25 cellular contexts compared by ENCODE assay signal in the genomic region with DNA sequence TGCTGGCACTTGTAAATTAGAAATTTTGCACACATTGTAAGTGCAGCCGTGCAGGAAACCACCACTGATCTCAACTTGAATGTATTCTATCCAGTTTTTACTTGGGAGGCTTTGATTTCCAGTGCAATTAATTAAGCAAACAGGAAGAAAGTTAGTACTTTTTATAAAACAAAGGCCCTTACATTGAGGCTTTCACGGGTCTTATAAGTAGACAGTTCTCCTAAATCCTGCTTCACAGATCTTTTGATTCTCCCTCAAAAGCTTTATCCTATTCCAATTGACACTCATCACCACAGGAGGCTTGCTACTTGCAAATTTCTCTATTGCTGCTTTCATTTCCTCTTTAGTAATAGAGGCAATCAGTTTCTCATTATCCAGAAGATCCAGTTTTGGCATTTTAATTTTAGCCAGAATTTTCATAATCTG.
DNase-seq lines count a peak whose midpoint lies in the region; ATAC-seq, FAIRE-seq and TF ChIP-seq lines count a peak whose summit lies in the region.
"Had no signal": no experiment of that assay in that cellular context is flagged by ENCODE, and none has a peak within 500 bp of the region (broad histone marks: within the 10 kb centered on the region; RNA-seq: fewer than 3 reads in every experiment).

No MANE protein-coding gene starts in this region.

- no peaks in the 10 kb centered on the region for H3K9me3 Mint-ChIP-seq in activated CD8-positive, alpha-beta T cell treated with anti-CD3 and anti-CD28 coated beads, Interleukin-2, amount 10 ng/mL, durations not matched to agents 7 days and 5 days (ENCODE audit: insufficient read depth)
- H3K9me3 Mint-ChIP-seq in WTC11: peaks cover 17% of the 10 kb centered on the region
- H3K9me3 Mint-ChIP-seq: activated CD8-positive, alpha-beta T cell treated with anti-CD3 and anti-CD28 coated beads for 36 hours; activated naive CD8-positive, alpha-beta T cell treated with anti-CD3 and anti-CD28 coated beads for 36 hours had no signal

- H3K36me3 Mint-ChIP-seq in activated CD8-positive, alpha-beta T cell treated with anti-CD3 and anti-CD28 coated beads, Interleukin-2, amount 10 ng/mL, durations not matched to agents 7 days and 5 days (ENCODE audit: low read depth): no peaks in the 10 kb centered on the region
- no peaks in the 10 kb centered on the region for H3K36me3 Mint-ChIP-seq in WTC11
- H3K36me3 Mint-ChIP-seq: activated naive CD8-positive, alpha-beta T cell treated with anti-CD3 and anti-CD28 coated beads for 36 hours; memory B cell; naive thymus-derived CD8-positive, alpha-beta T cell had no signal

- ATAC-seq in GM19043 (IDR thresholded peaks at IDR 0.05; ENCODE audit: low read depth, unreplicated experiment): peak; percentile 67
- ATAC-seq in HG02678 (IDR thresholded peaks at IDR 0.05; ENCODE audit: unreplicated experiment): peak; percentile 47
- peak; percentile 39 for ATAC-seq in HG03442 (IDR thresholded peaks at IDR 0.05; ENCODE audit: unreplicated experiment)
- no peak for ATAC-seq in activated CD8-positive, alpha-beta T cell treated with anti-CD3 and anti-CD28 coated beads, Interleukin-2, amount 10 ng/mL, durations not matched to agents 7 days and 5 days
- ATAC-seq in WTC11: no peak
- ATAC-seq: A549; activated CD8-positive, alpha-beta T cell treated with anti-CD3 and anti-CD28 coated beads for 36 hours; activated T-cell treated with anti-CD3 and anti-CD28 coated beads, Interleukin-2, amount 50 U/mL, for 72 hours; naive thymus-derived CD8-positive, alpha-beta T cell; T-helper 17 cell; upper lobe of right lung had no signal

- DNase-seq in GM12891 (ENCODE audit: insufficient read length, low spot score): no peak
- DNase-seq in activated CD8-positive, alpha-beta T cell treated with anti-CD3 and anti-CD28 coated beads, Interleukin-2, amount 10 ng/mL, durations not matched to agents 7 days and 5 days: no peak
- no peak for DNase-seq in OCI-M2 (lab: John Stamatoyannopoulos, UW; ENCODE audit: unreplicated experiment)
- no peak for DNase-seq in WTC11 (ENCODE audit: low spot score)
- no peak for DNase-seq in NCI-H345 (lab: John Stamatoyannopoulos, UW)
- DNase-seq: activated CD8-positive, alpha-beta T cell treated with anti-CD3 and anti-CD28 coated beads for 36 hours; activated naive CD8-positive, alpha-beta T cell treated with anti-CD3 and anti-CD28 coated beads for 36 hours; activated T-cell treated with anti-CD3 and anti-CD28 coated beads, Interleukin-2, amount 50 U/mL, for 72 hours; brain microvascular endothelial cell; kidney; MG63; naive thymus-derived CD8-positive, alpha-beta T cell; NCI-H1930; OCI-M1; stimulated activated CD4-positive, alpha-beta T cell treated with anti-CD3 and anti-CD28 coated beads, Interleukin-1b, Interleukin-23, amount 100 ng/mL, for 48 hours; T-helper 17 cell; upper lobe of right lung; WERI-Rb-1 had no signal

- no peak overlapping the region for H3K4me3 Mint-ChIP-seq in activated CD8-positive, alpha-beta T cell treated with anti-CD3 and anti-CD28 coated beads, Interleukin-2, amount 10 ng/mL, durations not matched to agents 7 days and 5 days
- H3K4me3 Mint-ChIP-seq in WTC11: no peak overlapping the region
- H3K4me3 Mint-ChIP-seq: activated CD8-positive, alpha-beta T cell treated with anti-CD3 and anti-CD28 coated beads for 36 hours; activated naive CD8-positive, alpha-beta T cell treated with anti-CD3 and anti-CD28 coated beads for 36 hours; activated T-cell treated with anti-CD3 and anti-CD28 coated beads, Interleukin-2, amount 50 U/mL, for 72 hours; memory B cell; naive thymus-derived CD8-positive, alpha-beta T cell; T-helper 17 cell had no signal

- no peaks in the 10 kb centered on the region for H3K27me3 Mint-ChIP-seq in activated CD8-positive, alpha-beta T cell treated with anti-CD3 and anti-CD28 coated beads, Interleukin-2, amount 10 ng/mL, durations not matched to agents 7 days and 5 days (ENCODE audit: low read depth)
- no peaks in the 10 kb centered on the region; the same call in 1 of the 2 replicates for H3K27me3 Mint-ChIP-seq in WTC11 (ENCODE audit: low read depth)

- no peak for TF ChIP-seq CTCF in WTC11 (IDR thresholded peaks at IDR 0.05)

- TF ChIP-seq POLR2A in GM12891 (IDR thresholded peaks at IDR 0.05; ENCODE audit: low read depth, low read length): no peak

- H3K4me1 Mint-ChIP-seq in activated CD8-positive, alpha-beta T cell treated with anti-CD3 and anti-CD28 coated beads, Interleukin-2, amount 10 ng/mL, durations not matched to agents 7 days and 5 days (ENCODE audit: low read depth): no peaks in the 10 kb centered on the region
- peaks cover 20% of the 10 kb centered on the region for H3K4me1 Mint-ChIP-seq in WTC11
- H3K4me1 Mint-ChIP-seq: activated naive CD8-positive, alpha-beta T cell treated with anti-CD3 and anti-CD28 coated beads for 36 hours; memory B cell had no signal

- FAIRE-seq in GM12891 (lab: Jason Lieb, UNC): no peak
- FAIRE-seq: A549, G401.6, H1, kidney had no signal

- POLR2A ChIA-PET in activated CD8-positive, alpha-beta T cell treated with anti-CD3 and anti-CD28 coated beads, Interleukin-2, amount 10 ng/mL, durations not matched to agents 7 days and 5 days (lab: Charles Lee): no interaction called here
- POLR2A ChIA-PET in WTC11 (lab: Charles Lee): no interaction called here

- no peak overlapping the region for H3K27ac Mint-ChIP-seq in activated CD8-positive, alpha-beta T cell treated with anti-CD3 and anti-CD28 coated beads, Interleukin-2, amount 10 ng/mL, durations not matched to agents 7 days and 5 days
- no peak overlapping the region for H3K27ac Mint-ChIP-seq in WTC11
- H3K27ac Mint-ChIP-seq: activated CD8-positive, alpha-beta T cell treated with anti-CD3 and anti-CD28 coated beads for 36 hours; activated naive CD8-positive, alpha-beta T cell treated with anti-CD3 and anti-CD28 coated beads for 36 hours; activated T-cell treated with anti-CD3 and anti-CD28 coated beads, Interleukin-2, amount 50 U/mL, for 72 hours; memory B cell; naive thymus-derived CD8-positive, alpha-beta T cell had no signal

- CTCF ChIA-PET in activated CD8-positive, alpha-beta T cell treated with anti-CD3 and anti-CD28 coated beads, Interleukin-2, amount 10 ng/mL, durations not matched to agents 7 days and 5 days (lab: Charles Lee): no interaction called here
- CTCF ChIA-PET in WTC11 (lab: Charles Lee): no interaction called here

TF ChIP-seq in GM12891, 5 proteins besides CTCF, POLR2A, EP300 and RAD21:
- TF ChIP-seq SPI1 (IDR thresholded peaks at IDR 0.05; ENCODE audit: low read depth, low read length) (peak; percentile 81), PAX5 (IDR thresholded peaks at IDR 0.05; ENCODE audit: insufficient read depth, low read length, severe bottlenecking) (no peak), TAF1 (IDR thresholded peaks at IDR 0.05; ENCODE audit: low read depth, low read length) (no peak), POU2F2 (IDR thresholded peaks at IDR 0.05; ENCODE audit: low read depth, low read length) (no peak), POLR2AphosphoS5 (IDR thresholded peaks at IDR 0.05; ENCODE audit: low read depth, low read length) (no peak)

TF ChIP-seq in WTC11, 78 proteins besides CTCF, POLR2A, EP300 and RAD21:
- no peak for TF ChIP-seq NR3C1 (CRISPR knock-in tag; conservative IDR thresholded peaks at IDR 0.05; ENCODE audit: low read depth)
- TF ChIP-seq ETV6 (CRISPR knock-in tag; IDR thresholded peaks at IDR 0.05): no peak
- no peak for TF ChIP-seq ZNF263 (CRISPR knock-in tag; IDR thresholded peaks at IDR 0.05; ENCODE audit: low read depth)
- no peak for TF ChIP-seq ZNF281 (CRISPR knock-in tag; IDR thresholded peaks at IDR 0.05)
- no peak for TF ChIP-seq USF1 (CRISPR knock-in tag; IDR thresholded peaks at IDR 0.05)
- TF ChIP-seq KAT7 (CRISPR knock-in tag; IDR thresholded peaks at IDR 0.05; ENCODE audit: borderline replicate concordance): no peak
- TF ChIP-seq CBFB (CRISPR knock-in tag; IDR thresholded peaks at IDR 0.05; ENCODE audit: low read depth): no peak
- TF ChIP-seq GRHL2 (CRISPR knock-in tag; IDR thresholded peaks at IDR 0.05; ENCODE audit: insufficient replicate concordance, severe bottlenecking): no peak
- no peak for TF ChIP-seq NR1H2 (CRISPR knock-in tag; IDR thresholded peaks at IDR 0.05)
- TF ChIP-seq CREB1 (CRISPR knock-in tag; IDR thresholded peaks at IDR 0.05): no peak
- TF ChIP-seq ZMAT4 (CRISPR knock-in tag; IDR thresholded peaks at IDR 0.05): no peak

Comparison
In these comparisons a context has a peak if more than half of its experiments do, and no peak if none do; other contexts are left out.
1. ATAC-seq: peak in GM19043 (single experiment), HG02678 (single experiment) and HG03442 (single experiment); none in activated CD8-positive, alpha-beta T cell treated with anti-CD3 and anti-CD28 coated beads, Interleukin-2, amount 10 ng/mL, durations not matched to agents 7 days and 5 days (single experiment) and WTC11 (single experiment).